ENCODE assay signal across 9 cellular contexts in the genomic region with DNA sequence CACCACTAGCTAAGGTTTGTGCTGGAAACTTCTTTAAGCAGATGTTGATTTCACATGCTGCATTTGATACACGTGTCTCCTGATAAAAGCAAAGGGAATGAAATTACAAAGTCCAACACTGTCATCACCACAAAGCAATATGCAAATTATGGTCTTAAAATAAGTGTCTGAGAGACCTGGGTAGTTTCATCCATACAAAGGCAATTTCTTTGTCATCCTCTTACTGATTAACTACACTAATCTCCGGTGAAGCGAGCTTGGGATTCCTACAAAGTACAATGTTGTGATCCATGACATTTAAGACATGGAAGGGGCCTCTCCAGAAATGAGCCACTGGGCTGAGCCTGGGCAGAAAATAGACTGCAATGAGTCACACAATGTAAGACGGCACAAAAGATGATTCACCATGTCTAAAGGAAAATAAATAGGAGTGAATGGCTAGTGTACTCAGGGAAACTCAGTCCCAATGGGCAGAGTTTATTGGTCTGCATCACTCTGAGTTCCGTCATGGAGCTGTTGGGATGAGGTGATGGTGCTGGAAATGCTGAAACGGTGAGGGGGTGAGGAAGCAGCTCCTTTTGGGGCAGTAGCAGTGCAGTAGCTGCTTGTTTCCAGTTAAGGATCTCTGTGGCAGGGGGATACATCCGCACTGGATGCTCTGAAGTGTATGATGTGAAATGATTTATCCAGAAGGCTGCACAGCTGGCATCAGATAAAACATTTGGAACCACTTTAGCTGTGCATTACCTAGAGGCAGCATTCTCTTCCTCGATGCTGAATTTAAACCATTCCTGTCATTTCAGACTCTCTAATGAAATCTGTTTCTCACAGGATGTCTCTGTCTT.
DNase-seq lines count a peak whose midpoint lies in the region; ATAC-seq and TF ChIP-seq lines count a peak whose summit lies in the region.
"Had no signal": no experiment of that assay in that cellular context is flagged by ENCODE, and none has a peak within 500 bp of the region (broad histone marks: within the 10 kb centered on the region; RNA-seq: fewer than 3 reads in every experiment).

No MANE protein-coding gene starts in this region.

- BruUV-seq in mammary epithelial cell (replicated peaks; lab: Mats Ljungman, UMichigan) = no TSS peak

- intact Hi-C loops in mammary epithelial cell (cut with micrococcal nuclease) = no loop called here

- H3K27me3 ChIP-seq in GM23338 (ENCODE audit: insufficient read depth) (no peaks in the 10 kb centered on the region), Karpas-422 (ENCODE audit: low read length) (no peaks in the 10 kb centered on the region), mammary epithelial cell (ENCODE audit: insufficient read depth, low read length) (no peaks in the 10 kb centered on the region)
- H3K27me3 ChIP-seq: right lobe of liver had no signal

- in situ Hi-C loops in GM13976 (cut with MboI; ENCODE audit: low sequenced_read_pairs, unreplicated experiment) = no loop called here
- in situ Hi-C loops in mammary epithelial cell (cut with MboI; ENCODE audit: low sequenced_read_pairs in 2 of 2) = no loop called here

- H3K9me2 ChIP-seq in GM23338 (ENCODE audit: insufficient read depth) (no peaks in the 10 kb centered on the region), Karpas-422 (replicated peaks; ENCODE audit: insufficient read depth, low read length) (no peaks in the 10 kb centered on the region)

- H3K27ac Mint-ChIP-seq in GM23338 = peak overlapping the region; percentile 13; the same call in 1 of the 2 replicates

- H4K20me1 ChIP-seq in GM23338 (replicated peaks; ENCODE audit: insufficient read depth) (no peaks in the 10 kb centered on the region), Karpas-422 (ENCODE audit: insufficient read depth, low read depth, low read length) (no peaks in the 10 kb centered on the region), mammary epithelial cell (ENCODE audit: insufficient read depth, low read length) (no peaks in the 10 kb centered on the region)

- H3K4me3 ChIP-seq in GM23338 (no peak overlapping the region), Karpas-422 (ENCODE audit: low read length) (no peak overlapping the region), mammary epithelial cell (replicated peaks in 1 of 3; ENCODE audit: insufficient read depth in 1 of 3, low read depth in 2 of 3, low read length in 3 of 3) (no peak overlapping the region)
- H3K4me3 ChIP-seq: right lobe of liver had no signal

- H3K36me3 ChIP-seq in GM23338 (ENCODE audit: insufficient read depth) (no peaks in the 10 kb centered on the region), Karpas-422 (ENCODE audit: insufficient read depth, low read length) (no peaks in the 10 kb centered on the region), mammary epithelial cell (ENCODE audit: insufficient read depth, low read length) (no peaks in the 10 kb centered on the region)
- H3K36me3 ChIP-seq: right lobe of liver had no signal

- H3K27me3 Mint-ChIP-seq in GM23338 (ENCODE audit: insufficient read depth, low read depth, poor library complexity) = peaks cover 3% of the 10 kb centered on the region

- no peaks in the 10 kb centered on the region for H3K4me1 ChIP-seq in GM23338 (ENCODE audit: insufficient read depth)
- H3K4me1 ChIP-seq in Karpas-422 (ENCODE audit: low read length) = peaks cover 13% of the 10 kb centered on the region
- H3K4me1 ChIP-seq in mammary epithelial cell (ENCODE audit: insufficient read depth, low read length) = peaks cover 23% of the 10 kb centered on the region
- H3K4me1 ChIP-seq: right lobe of liver had no signal

- H3K9ac ChIP-seq in Karpas-422 (ENCODE audit: low read length) (no peak overlapping the region), mammary epithelial cell (ENCODE audit: insufficient read depth, low read length) (peak overlapping the region; percentile 67)

- H3K4me2 ChIP-seq in GM23338 = no peak overlapping the region
- H3K4me2 ChIP-seq in Karpas-422 (ENCODE audit: low read depth, low read length, poor library complexity, severe bottlenecking) = peak overlapping the region; percentile 14
- peak overlapping the region; percentile 83 for H3K4me2 ChIP-seq in mammary epithelial cell (ENCODE audit: insufficient read depth, low read depth, low read length)

- no peaks in the 10 kb centered on the region for H3K79me2 ChIP-seq in GM23338 (replicated peaks; ENCODE audit: insufficient read depth)
- H3K79me2 ChIP-seq in Karpas-422 (ENCODE audit: low read length) = no peaks in the 10 kb centered on the region
- H3K79me2 ChIP-seq in mammary epithelial cell (ENCODE audit: insufficient read depth, low read length) = no peaks in the 10 kb centered on the region

- H3K36me3 Mint-ChIP-seq in GM23338 (ENCODE audit: low read depth) = no peaks in the 10 kb centered on the region

- H2AFZ ChIP-seq in GM23338 = no peak overlapping the region; the same call in 1 of the 2 replicates
- no peak overlapping the region for H2AFZ ChIP-seq in Karpas-422 (ENCODE audit: low read length)
- H2AFZ ChIP-seq in mammary epithelial cell (ENCODE audit: low read depth, low read length) = peak overlapping the region; percentile 57

- H3K27ac ChIP-seq in GM23338 (ENCODE audit: low read depth) = no peak overlapping the region
- no peak overlapping the region for H3K27ac ChIP-seq in Karpas-422 (ENCODE audit: low read length)
- peak overlapping the region; percentile 88 for H3K27ac ChIP-seq in mammary epithelial cell (ENCODE audit: insufficient read depth, low read depth, low read length)
- H3K27ac ChIP-seq: right lobe of liver had no signal

- dilution Hi-C loops in mammary epithelial cell (cut with HindIII; ENCODE audit: low sequenced_read_pairs) = no loop called here

- 30% methylated on average over 8 of the region's 8 CpGs for WGBS in mammary epithelial cell (ENCODE audit: low coverage, missing lambda C conversion rate)

- no peak overlapping the region for H3K4me3 Mint-ChIP-seq in GM23338

- H3K9me3 ChIP-seq in Karpas-422 (ENCODE audit: low read length) (no peaks in the 10 kb centered on the region), mammary epithelial cell (replicated peaks; ENCODE audit: insufficient read depth, low read length) (no peaks in the 10 kb centered on the region)
- H3K9me3 ChIP-seq: right lobe of liver had no signal

- no peak for ATAC-seq in GM23338

- TF ChIP-seq CTCF in GM13976 (IDR thresholded peaks at IDR 0.05; ENCODE audit: borderline replicate concordance, control extremely low read depth, extremely low read depth, insufficient read depth, missing control alignments) (no peak), GM23338 (conservative IDR thresholded peaks at IDR 0.05; ENCODE audit: low read depth in 2 of 2) (no peak), mammary epithelial cell (conservative IDR thresholded peaks at IDR 0.05 in 1 of 2, IDR thresholded peaks at IDR 0.05 in 1 of 2; ENCODE audit: extremely low read depth in 1 of 2, insufficient read depth in 1 of 2, low read depth in 1 of 2, low read length in 2 of 2) (no peak)

- DNase-seq in GM13976 (ENCODE audit: low spot score) (peak; percentile 11), GM23338 (ENCODE audit: low spot score) (no peak), Karpas-422 (no peak), mammary epithelial cell (peak; percentile 96), myocyte (ENCODE audit: low read depth) (peak; percentile 89), NK-92 (lab: John Stamatoyannopoulos, UW; ENCODE audit: unreplicated experiment) (no peak), cortex of kidney (lab: John Stamatoyannopoulos, UW) (no peak), RPMI8226 (no peak)
- DNase-seq: right lobe of liver had no signal

- CTCF ChIA-PET in mammary epithelial cell (lab: Charles Lee; ENCODE audit: low non-redundant PET) = interaction anchor here (0.7 kb wide), 1 partner anchor 1534 kb away, joined by 11 read pairs; no protein-coding TSS in a partner anchor

- peaks cover 3% of the 10 kb centered on the region; the same call in 2 of the 3 replicates for H3K4me1 Mint-ChIP-seq in GM23338

- no peaks in the 10 kb centered on the region for H3F3A ChIP-seq in GM23338 (replicated peaks; ENCODE audit: low read depth)

- no peaks in the 10 kb centered on the region for H3K9me3 Mint-ChIP-seq in GM23338

TF ChIP-seq in GM23338, 12 proteins besides CTCF, POLR2A, EP300 and RAD21 (continues in another document):
- TF ChIP-seq STAT1 (IDR thresholded peaks at IDR 0.05; ENCODE audit: unreplicated experiment) (no peak), POLR2AphosphoS5 (IDR thresholded peaks at IDR 0.05; ENCODE audit: low read depth) (no peak), CREB1 (CRISPR knock-in tag; IDR thresholded peaks at IDR 0.05; ENCODE audit: low read depth) (no peak), ZNF114 (CRISPR knock-in tag; IDR thresholded peaks at IDR 0.05) (no peak)

Comparison
In these comparisons a context has a peak if more than half of its experiments do, and no peak if none do; other contexts are left out.
1. DNase-seq: peak in GM13976 (single experiment), mammary epithelial cell (single experiment) and myocyte (single experiment); none in GM23338 (single experiment), Karpas-422 (single experiment), NK-92 (single experiment), cortex of kidney (single experiment) and RPMI8226 (single experiment).